2 cellular contexts compared by ENCODE assay signal in genomic region chr16:28867646-28868045, GRCh38. TPM values are rescaled to one million over a fixed set of nuclear protein-coding genes. Genes with fewer than 3 reads are reported as not detected.
"Had no signal": no experiment of that assay in that cellular context is flagged by ENCODE, and none has a peak within 500 bp of the region (broad histone marks: within the 10 kb centered on the region; RNA-seq: fewer than 3 reads in every experiment).

No MANE protein-coding gene starts in this region.

RNA-seq across cellular contexts. Expression of gene ATP2A1, which starts 10.6 kb away (rescaled TPM):
- total RNA-seq: M059J, Right ventricle myocardium superior had no signal
